In the genomic region with DNA sequence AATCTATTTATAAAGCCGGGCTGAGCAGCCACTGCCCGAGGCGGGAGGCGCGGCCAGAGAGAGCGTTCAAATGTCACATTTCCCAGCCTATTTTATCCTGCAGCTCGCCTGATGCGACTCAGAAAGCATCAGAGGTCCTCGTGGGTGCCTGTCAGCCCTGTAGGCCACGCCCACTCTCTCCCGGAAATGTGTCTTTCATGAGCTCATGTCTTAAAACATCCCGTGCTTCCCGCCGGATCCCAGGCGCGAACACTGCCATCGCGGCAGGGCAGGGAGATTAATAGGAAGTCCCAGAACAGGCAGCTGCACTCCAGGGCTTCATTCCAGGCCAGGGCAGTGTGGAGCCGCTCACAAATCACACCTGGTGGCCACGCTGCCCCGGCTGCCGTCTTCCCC, we compare ENCODE assay signal across 1 cellular context.
TF ChIP-seq lines count a peak whose summit lies in the region.

No MANE protein-coding gene starts in this region.

TF ChIP-seq in IMR-90, 13 proteins besides CTCF, POLR2A, EP300 and RAD21 (continued from another document):
- TF ChIP-seq NFE2L2 (IDR thresholded peaks at IDR 0.05; ENCODE audit: low read depth, low read length) (no peak), MXI1 (IDR thresholded peaks at IDR 0.05; ENCODE audit: borderline replicate concordance, low read depth, low read length) (no peak), MAFK (IDR thresholded peaks at IDR 0.05; ENCODE audit: low read depth, low read length) (no peak), ELK1 (IDR thresholded peaks at IDR 0.05; ENCODE audit: borderline replicate concordance, low read depth, low read length) (no peak), MAZ (IDR thresholded peaks at IDR 0.05; ENCODE audit: borderline replicate concordance, low read depth, low read length) (no peak), RCOR1 (IDR thresholded peaks at IDR 0.05; ENCODE audit: insufficient replicate concordance, low read length) (no peak)
TF ChIP-seq in IMR-90: peak in this region for 0.
